1 cellular context compared by ENCODE assay signal in the genomic region with DNA sequence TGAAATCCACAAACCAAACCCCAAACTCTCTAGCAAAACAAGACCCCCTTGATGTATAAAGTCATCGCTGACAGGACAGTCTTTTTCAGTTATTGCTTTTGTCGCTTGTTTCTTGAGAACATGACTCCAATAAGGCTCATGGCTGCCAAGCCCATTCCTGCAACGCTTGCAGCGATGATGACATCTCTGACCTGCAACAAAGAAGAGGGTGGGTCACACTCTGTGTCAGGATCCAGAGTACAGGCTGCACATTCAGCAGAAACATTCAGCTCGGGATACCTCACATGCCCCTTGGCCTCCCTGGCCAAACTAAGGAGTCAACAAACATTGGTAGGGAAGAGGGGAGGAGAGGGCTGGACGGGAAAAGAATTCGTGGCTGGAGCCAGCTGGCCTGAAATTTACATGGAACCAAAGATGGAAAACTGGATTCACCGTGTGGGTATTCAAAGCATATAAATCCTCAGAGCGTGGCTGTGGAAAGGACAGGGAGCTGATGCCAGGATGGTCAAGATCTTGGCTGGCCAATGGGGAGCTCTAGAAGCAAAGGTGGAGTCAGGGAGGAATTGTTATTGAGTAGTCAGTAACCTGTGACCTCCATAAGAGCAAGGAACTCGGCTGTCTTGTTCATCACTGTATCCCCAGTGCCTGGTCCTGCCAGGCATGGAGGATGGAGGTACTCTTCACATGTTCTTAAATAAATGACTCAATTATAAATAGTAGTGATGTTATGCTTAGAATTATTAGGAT.
TF ChIP-seq lines count a peak whose summit lies in the region.

No MANE protein-coding gene starts in this region.

TF ChIP-seq in HepG2, 621 proteins besides CTCF, POLR2A, EP300 and RAD21 (continues in another document):
- TF ChIP-seq ETV6 (CRISPR knock-in tag; conservative IDR thresholded peaks at IDR 0.05) (no peak), ZMYM2 (CRISPR knock-in tag; IDR thresholded peaks at IDR 0.05) (no peak), ZNF614 (CRISPR knock-in tag; IDR thresholded peaks at IDR 0.05; ENCODE audit: borderline replicate concordance) (no peak), ZNF10 (CRISPR knock-in tag; IDR thresholded peaks at IDR 0.05; ENCODE audit: borderline replicate concordance, low read depth) (no peak), ZNF292 (CRISPR knock-in tag; IDR thresholded peaks at IDR 0.05; ENCODE audit: borderline replicate concordance, low read depth) (no peak), GATA4 (IDR thresholded peaks at IDR 0.05; ENCODE audit: borderline replicate concordance, low read depth) (0 out of 2 replicates have a peak, but pooled peaks have one; percentile 13), ZNF337 (CRISPR knock-in tag; IDR thresholded peaks at IDR 0.05; ENCODE audit: borderline replicate concordance, low read depth) (no peak), ZNF652 (CRISPR knock-in tag; IDR thresholded peaks at IDR 0.05; ENCODE audit: borderline replicate concordance, low read depth) (no peak), MBNL3 (CRISPR knock-in tag; conservative IDR thresholded peaks at IDR 0.05) (no peak), ZNF761 (CRISPR knock-in tag; conservative IDR thresholded peaks at IDR 0.05) (no peak), PCBP2 (optimal IDR thresholded peaks at IDR 0.05; ENCODE audit: low read depth, low read length, poor library complexity, severe bottlenecking) (no peak), ZNF781 (CRISPR knock-in tag; IDR thresholded peaks at IDR 0.05; ENCODE audit: borderline replicate concordance, not compliant biosample characterization) (peak; percentile 6), ISL2 (CRISPR knock-in tag; IDR thresholded peaks at IDR 0.05) (no peak; the same call in 1 of the 2 replicates), ZNF547 (CRISPR knock-in tag; IDR thresholded peaks at IDR 0.05) (peak; percentile 83), NR2F6 (IDR thresholded peaks at IDR 0.05) (0 out of 2 replicates have a peak, but pooled peaks have one; percentile 42), NR2F6 (CRISPR knock-in tag; IDR thresholded peaks at IDR 0.05) (peak; percentile 58; the same call in 1 of the 2 replicates), ZNF431 (CRISPR knock-in tag; IDR thresholded peaks at IDR 0.05; ENCODE audit: borderline replicate concordance, low read depth) (no peak), MIER3 (CRISPR knock-in tag; IDR thresholded peaks at IDR 0.05; ENCODE audit: borderline replicate concordance) (no peak; the same call in 1 of the 2 replicates), KLF15 (CRISPR knock-in tag; IDR thresholded peaks at IDR 0.05; ENCODE audit: borderline replicate concordance) (no peak), ZNF468 (CRISPR knock-in tag; IDR thresholded peaks at IDR 0.05) (no peak), KAT8 (CRISPR knock-in tag; IDR thresholded peaks at IDR 0.05) (0 out of 2 replicates have a peak, but pooled peaks have one; percentile 19), HDAC1 (CRISPR knock-in tag; IDR thresholded peaks at IDR 0.05) (peak; percentile 51; the same call in 1 of the 2 replicates), TBX3 (IDR thresholded peaks at IDR 0.05; ENCODE audit: borderline replicate concordance) (no peak), ZMYM4 (CRISPR knock-in tag; IDR thresholded peaks at IDR 0.05) (no peak; the same call in 1 of the 2 replicates), ZSCAN22 (CRISPR knock-in tag; IDR thresholded peaks at IDR 0.05) (no peak), ZNF543 (CRISPR knock-in tag; IDR thresholded peaks at IDR 0.05) (no peak), PHF20 (CRISPR knock-in tag; IDR thresholded peaks at IDR 0.05) (no peak), ATF7 (IDR thresholded peaks at IDR 0.05) (peak; percentile 34; the same call in 1 of the 2 replicates), ATF7 (CRISPR knock-in tag; IDR thresholded peaks at IDR 0.05) (no peak; the same call in 1 of the 2 replicates), SOX5 (CRISPR knock-in tag; IDR thresholded peaks at IDR 0.05; ENCODE audit: borderline replicate concordance) (no peak; the same call in 1 of the 2 replicates), NFE2L1 (CRISPR knock-in tag; IDR thresholded peaks at IDR 0.05; ENCODE audit: borderline replicate concordance) (no peak), ATAD3A (CRISPR knock-in tag; IDR thresholded peaks at IDR 0.05) (no peak), FOXK1 (CRISPR knock-in tag; IDR thresholded peaks at IDR 0.05; ENCODE audit: borderline replicate concordance, low read depth) (no peak), ZNF577 (CRISPR knock-in tag; IDR thresholded peaks at IDR 0.05; ENCODE audit: borderline replicate concordance, low read depth) (no peak), MIXL1 (CRISPR knock-in tag; IDR thresholded peaks at IDR 0.05) (no peak), ZNF232 (CRISPR knock-in tag; IDR thresholded peaks at IDR 0.05; ENCODE audit: borderline replicate concordance) (no peak), ZC3H4 (CRISPR knock-in tag; IDR thresholded peaks at IDR 0.05; ENCODE audit: borderline replicate concordance) (no peak), ATM (IDR thresholded peaks at IDR 0.05; ENCODE audit: borderline replicate concordance) (no peak), CEBPB (IDR thresholded peaks at IDR 0.05; ENCODE audit: borderline replicate concordance, low read depth, low read length) (peak; percentile 82), ZNF430 (CRISPR knock-in tag; IDR thresholded peaks at IDR 0.05) (no peak)
- TF ChIP-seq, protein P1, sequence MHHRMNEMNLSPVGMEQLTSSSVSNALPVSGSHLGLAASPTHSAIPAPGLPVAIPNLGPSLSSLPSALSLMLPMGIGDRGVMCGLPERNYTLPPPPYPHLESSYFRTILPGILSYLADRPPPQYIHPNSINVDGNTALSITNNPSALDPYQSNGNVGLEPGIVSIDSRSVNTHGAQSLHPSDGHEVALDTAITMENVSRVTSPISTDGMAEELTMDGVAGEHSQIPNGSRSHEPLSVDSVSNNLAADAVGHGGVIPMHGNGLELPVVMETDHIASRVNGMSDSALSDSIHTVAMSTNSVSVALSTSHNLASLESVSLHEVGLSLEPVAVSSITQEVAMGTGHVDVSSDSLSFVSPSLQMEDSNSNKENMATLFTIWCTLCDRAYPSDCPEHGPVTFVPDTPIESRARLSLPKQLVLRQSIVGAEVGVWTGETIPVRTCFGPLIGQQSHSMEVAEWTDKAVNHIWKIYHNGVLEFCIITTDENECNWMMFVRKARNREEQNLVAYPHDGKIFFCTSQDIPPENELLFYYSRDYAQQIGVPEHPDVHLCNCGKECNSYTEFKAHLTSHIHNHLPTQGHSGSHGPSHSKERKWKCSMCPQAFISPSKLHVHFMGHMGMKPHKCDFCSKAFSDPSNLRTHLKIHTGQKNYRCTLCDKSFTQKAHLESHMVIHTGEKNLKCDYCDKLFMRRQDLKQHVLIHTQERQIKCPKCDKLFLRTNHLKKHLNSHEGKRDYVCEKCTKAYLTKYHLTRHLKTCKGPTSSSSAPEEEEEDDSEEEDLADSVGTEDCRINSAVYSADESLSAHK (CRISPR knock-in tag; IDR thresholded peaks at IDR 0.05; ENCODE audit: borderline replicate concordance), result no peak
- TF ChIP-seq, protein P2, sequence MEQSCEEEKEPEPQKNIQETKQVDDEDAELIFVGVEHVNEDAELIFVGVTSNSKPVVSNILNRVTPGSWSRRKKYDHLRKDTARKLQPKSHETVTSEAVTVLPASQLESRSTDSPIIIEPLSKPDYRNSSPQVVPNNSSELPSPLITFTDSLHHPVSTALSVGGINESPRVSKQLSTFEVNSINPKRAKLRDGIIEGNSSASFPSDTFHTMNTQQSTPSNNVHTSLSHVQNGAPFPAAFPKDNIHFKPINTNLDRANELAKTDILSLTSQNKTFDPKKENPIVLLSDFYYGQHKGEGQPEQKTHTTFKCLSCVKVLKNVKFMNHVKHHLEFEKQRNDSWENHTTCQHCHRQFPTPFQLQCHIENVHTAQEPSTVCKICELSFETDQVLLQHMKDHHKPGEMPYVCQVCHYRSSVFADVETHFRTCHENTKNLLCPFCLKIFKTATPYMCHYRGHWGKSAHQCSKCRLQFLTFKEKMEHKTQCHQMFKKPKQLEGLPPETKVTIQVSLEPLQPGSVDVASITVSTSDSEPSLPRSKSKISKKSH (CRISPR knock-in tag; IDR thresholded peaks at IDR 0.05; ENCODE audit: borderline replicate concordance), result no peak
- TF ChIP-seq, protein P3, sequence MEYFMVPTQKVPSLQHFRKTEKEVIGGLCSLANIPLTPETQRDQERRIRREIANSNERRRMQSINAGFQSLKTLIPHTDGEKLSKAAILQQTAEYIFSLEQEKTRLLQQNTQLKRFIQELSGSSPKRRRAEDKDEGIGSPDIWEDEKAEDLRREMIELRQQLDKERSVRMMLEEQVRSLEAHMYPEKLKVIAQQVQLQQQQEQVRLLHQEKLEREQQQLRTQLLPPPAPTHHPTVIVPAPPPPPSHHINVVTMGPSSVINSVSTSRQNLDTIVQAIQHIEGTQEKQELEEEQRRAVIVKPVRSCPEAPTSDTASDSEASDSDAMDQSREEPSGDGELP (IDR thresholded peaks at IDR 0.05; ENCODE audit: borderline replicate concordance, low read depth), result peak; percentile 47; the same call in 1 of the 2 replicates
- TF ChIP-seq, protein P4, sequence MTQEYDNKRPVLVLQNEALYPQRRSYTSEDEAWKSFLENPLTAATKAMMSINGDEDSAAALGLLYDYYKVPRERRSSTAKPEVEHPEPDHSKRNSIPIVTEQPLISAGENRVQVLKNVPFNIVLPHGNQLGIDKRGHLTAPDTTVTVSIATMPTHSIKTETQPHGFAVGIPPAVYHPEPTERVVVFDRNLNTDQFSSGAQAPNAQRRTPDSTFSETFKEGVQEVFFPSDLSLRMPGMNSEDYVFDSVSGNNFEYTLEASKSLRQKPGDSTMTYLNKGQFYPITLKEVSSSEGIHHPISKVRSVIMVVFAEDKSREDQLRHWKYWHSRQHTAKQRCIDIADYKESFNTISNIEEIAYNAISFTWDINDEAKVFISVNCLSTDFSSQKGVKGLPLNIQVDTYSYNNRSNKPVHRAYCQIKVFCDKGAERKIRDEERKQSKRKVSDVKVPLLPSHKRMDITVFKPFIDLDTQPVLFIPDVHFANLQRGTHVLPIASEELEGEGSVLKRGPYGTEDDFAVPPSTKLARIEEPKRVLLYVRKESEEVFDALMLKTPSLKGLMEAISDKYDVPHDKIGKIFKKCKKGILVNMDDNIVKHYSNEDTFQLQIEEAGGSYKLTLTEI (CRISPR knock-in tag; conservative IDR thresholded peaks at IDR 0.05), result no peak
- TF ChIP-seq, protein P5, sequence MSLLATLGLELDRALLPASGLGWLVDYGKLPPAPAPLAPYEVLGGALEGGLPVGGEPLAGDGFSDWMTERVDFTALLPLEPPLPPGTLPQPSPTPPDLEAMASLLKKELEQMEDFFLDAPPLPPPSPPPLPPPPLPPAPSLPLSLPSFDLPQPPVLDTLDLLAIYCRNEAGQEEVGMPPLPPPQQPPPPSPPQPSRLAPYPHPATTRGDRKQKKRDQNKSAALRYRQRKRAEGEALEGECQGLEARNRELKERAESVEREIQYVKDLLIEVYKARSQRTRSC (CRISPR knock-in tag; IDR thresholded peaks at IDR 0.05; ENCODE audit: low read depth), result no peak
- TF ChIP-seq, protein P6, sequence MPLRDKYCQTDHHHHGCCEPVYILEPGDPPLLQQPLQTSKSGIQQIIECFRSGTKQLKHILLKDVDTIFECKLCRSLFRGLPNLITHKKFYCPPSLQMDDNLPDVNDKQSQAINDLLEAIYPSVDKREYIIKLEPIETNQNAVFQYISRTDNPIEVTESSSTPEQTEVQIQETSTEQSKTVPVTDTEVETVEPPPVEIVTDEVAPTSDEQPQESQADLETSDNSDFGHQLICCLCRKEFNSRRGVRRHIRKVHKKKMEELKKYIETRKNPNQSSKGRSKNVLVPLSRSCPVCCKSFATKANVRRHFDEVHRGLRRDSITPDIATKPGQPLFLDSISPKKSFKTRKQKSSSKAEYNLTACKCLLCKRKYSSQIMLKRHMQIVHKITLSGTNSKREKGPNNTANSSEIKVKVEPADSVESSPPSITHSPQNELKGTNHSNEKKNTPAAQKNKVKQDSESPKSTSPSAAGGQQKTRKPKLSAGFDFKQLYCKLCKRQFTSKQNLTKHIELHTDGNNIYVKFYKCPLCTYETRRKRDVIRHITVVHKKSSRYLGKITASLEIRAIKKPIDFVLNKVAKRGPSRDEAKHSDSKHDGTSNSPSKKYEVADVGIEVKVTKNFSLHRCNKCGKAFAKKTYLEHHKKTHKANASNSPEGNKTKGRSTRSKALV (CRISPR knock-in tag; IDR thresholded peaks at IDR 0.05), result no peak
- TF ChIP-seq, protein P7, sequence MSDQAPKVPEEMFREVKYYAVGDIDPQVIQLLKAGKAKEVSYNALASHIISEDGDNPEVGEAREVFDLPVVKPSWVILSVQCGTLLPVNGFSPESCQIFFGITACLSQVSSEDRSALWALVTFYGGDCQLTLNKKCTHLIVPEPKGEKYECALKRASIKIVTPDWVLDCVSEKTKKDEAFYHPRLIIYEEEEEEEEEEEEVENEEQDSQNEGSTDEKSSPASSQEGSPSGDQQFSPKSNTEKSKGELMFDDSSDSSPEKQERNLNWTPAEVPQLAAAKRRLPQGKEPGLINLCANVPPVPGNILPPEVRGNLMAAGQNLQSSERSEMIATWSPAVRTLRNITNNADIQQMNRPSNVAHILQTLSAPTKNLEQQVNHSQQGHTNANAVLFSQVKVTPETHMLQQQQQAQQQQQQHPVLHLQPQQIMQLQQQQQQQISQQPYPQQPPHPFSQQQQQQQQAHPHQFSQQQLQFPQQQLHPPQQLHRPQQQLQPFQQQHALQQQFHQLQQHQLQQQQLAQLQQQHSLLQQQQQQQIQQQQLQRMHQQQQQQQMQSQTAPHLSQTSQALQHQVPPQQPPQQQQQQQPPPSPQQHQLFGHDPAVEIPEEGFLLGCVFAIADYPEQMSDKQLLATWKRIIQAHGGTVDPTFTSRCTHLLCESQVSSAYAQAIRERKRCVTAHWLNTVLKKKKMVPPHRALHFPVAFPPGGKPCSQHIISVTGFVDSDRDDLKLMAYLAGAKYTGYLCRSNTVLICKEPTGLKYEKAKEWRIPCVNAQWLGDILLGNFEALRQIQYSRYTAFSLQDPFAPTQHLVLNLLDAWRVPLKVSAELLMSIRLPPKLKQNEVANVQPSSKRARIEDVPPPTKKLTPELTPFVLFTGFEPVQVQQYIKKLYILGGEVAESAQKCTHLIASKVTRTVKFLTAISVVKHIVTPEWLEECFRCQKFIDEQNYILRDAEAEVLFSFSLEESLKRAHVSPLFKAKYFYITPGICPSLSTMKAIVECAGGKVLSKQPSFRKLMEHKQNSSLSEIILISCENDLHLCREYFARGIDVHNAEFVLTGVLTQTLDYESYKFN (CRISPR knock-in tag; conservative IDR thresholded peaks at IDR 0.05), result peak; percentile 55; the same call in 1 of the 2 replicates
- TF ChIP-seq, protein P8, sequence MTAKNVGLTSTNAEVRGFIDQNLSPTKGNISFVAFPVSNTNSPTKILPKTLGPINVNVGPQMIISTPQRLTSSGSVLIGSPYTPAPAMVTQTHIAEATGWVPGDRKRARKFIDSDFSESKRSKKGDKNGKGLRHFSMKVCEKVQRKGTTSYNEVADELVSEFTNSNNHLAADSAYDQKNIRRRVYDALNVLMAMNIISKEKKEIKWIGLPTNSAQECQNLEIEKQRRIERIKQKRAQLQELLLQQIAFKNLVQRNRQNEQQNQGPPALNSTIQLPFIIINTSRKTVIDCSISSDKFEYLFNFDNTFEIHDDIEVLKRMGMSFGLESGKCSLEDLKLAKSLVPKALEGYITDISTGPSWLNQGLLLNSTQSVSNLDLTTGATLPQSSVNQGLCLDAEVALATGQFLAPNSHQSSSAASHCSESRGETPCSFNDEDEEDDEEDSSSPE (CRISPR knock-in tag; IDR thresholded peaks at IDR 0.05), result no peak
- TF ChIP-seq, protein P9, sequence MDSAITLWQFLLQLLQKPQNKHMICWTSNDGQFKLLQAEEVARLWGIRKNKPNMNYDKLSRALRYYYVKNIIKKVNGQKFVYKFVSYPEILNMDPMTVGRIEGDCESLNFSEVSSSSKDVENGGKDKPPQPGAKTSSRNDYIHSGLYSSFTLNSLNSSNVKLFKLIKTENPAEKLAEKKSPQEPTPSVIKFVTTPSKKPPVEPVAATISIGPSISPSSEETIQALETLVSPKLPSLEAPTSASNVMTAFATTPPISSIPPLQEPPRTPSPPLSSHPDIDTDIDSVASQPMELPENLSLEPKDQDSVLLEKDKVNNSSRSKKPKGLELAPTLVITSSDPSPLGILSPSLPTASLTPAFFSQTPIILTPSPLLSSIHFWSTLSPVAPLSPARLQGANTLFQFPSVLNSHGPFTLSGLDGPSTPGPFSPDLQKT (CRISPR knock-in tag; IDR thresholded peaks at IDR 0.05; ENCODE audit: borderline replicate concordance), result no peak
